Comparison of ENCODE assay signal across 22 cellular contexts in the genomic region with DNA sequence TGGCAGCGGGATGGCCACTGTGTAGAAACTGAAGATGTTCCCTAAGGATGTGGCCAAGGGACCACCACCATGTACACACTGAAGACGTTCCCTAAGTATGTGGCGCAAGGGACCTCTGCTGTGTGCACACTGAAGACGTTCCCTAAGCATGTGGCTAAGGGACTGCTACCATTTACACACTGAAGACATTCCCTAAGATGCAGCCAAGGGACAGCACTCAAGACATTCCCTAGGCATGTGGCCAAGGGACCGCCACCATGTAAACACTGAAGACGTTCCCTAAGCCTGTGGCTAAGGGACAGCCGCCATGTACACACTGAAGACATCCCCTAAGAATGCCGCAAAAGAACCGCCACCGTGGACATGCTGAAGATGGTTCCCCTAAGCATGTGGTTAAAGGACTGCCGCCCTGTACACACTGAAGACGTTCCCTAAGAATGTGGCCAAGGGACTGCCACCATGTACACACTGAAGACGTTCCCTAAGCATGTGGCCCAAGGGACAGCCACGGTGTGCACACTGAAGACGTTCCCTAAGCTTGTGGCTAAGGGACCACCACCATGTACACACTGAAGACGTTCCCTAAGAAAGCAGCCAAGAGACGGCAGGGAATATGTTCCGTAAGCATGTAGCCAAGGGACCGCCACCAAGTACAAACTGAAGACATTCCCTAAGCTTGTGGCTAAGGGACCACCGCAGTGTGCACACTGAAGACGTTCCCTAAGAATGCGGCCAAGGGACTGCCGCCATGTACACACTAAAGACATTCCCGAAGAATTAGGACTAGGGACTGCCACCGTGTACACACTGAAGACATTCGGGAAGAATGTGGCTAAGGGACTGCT.
"Had no signal": no experiment of that assay in that cellular context is flagged by ENCODE, and none has a peak within 500 bp of the region (broad histone marks: within the 10 kb centered on the region; RNA-seq: fewer than 3 reads in every experiment).

No MANE protein-coding gene starts in this region.

- H3K27me3 ChIP-seq: brain microvascular endothelial cell, esophagus muscularis mucosa, neutrophil, stomach, upper lobe of left lung had no signal

- DNase-seq: activated CD4-positive, alpha-beta T cell treated with anti-CD3 and anti-CD28 coated beads for 4 hours; activated CD8-positive, alpha-beta memory T cell treated with anti-CD3 and anti-CD28 coated beads, Interleukin-2, amount 50 U/mL, for 4 hours; activated CD8-positive, alpha-beta T cell treated with anti-CD3 and anti-CD28 coated beads for 36 hours; activated naive CD4-positive, alpha-beta T cell treated with anti-CD3 and anti-CD28 coated beads, Interleukin-2, amount 50 U/mL, for 16 hours; activated T-cell treated with anti-CD3 and anti-CD28 coated beads, Interleukin-2, amount 50 U/mL, for 4 hours; aorta; brain microvascular endothelial cell; central memory CD4-positive, alpha-beta T cell; cortex of kidney; effector CD4-positive, alpha-beta T cell; left cardiac atrium; naive thymus-derived CD8-positive, alpha-beta T cell; stimulated activated CD4-positive, alpha-beta T cell treated with anti-CD3 and anti-CD28 coated beads, Interleukin-4, amount 100 ng/mL, for 1 hour; stomach; T-helper 17 cell; upper lobe of left lung had no signal

- H3K9me3 Mint-ChIP-seq: activated T-cell treated with anti-CD3 and anti-CD28 coated beads, Interleukin-2, amount 50 U/mL, for 4 hours had no signal

- H3K27me3 Mint-ChIP-seq: activated CD8-positive, alpha-beta T cell treated with anti-CD3 and anti-CD28 coated beads for 36 hours; naive thymus-derived CD8-positive, alpha-beta T cell; T-helper 17 cell had no signal

- H3K9me3 ChIP-seq: esophagus muscularis mucosa, neutrophil, stomach, thoracic aorta, upper lobe of left lung had no signal

- H3K36me3 ChIP-seq: brain microvascular endothelial cell, esophagus muscularis mucosa, stomach, upper lobe of left lung had no signal

- H3K27ac ChIP-seq: brain microvascular endothelial cell, esophagus muscularis mucosa, neutrophil, parathyroid adenoma, stomach, thoracic aorta, upper lobe of left lung had no signal

- H3K4me1 ChIP-seq: parathyroid adenoma, upper lobe of left lung had no signal

- H3K27ac Mint-ChIP-seq: activated CD8-positive, alpha-beta T cell treated with anti-CD3 and anti-CD28 coated beads for 36 hours; T-helper 17 cell had no signal

- H3K4me3 ChIP-seq: esophagus muscularis mucosa, smooth muscle cell, stomach, thoracic aorta, upper lobe of left lung had no signal

- H3K9ac ChIP-seq: parathyroid adenoma had no signal

- FAIRE-seq: endothelial cell of umbilical vein had no signal

- H3K4me3 Mint-ChIP-seq: activated CD8-positive, alpha-beta T cell treated with anti-CD3 and anti-CD28 coated beads for 36 hours; activated T-cell treated with anti-CD3 and anti-CD28 coated beads, Interleukin-2, amount 50 U/mL, for 4 hours; naive thymus-derived CD8-positive, alpha-beta T cell; T-helper 17 cell had no signal
